Comparison of ENCODE assay signal across 38 cellular contexts in the genomic region with DNA sequence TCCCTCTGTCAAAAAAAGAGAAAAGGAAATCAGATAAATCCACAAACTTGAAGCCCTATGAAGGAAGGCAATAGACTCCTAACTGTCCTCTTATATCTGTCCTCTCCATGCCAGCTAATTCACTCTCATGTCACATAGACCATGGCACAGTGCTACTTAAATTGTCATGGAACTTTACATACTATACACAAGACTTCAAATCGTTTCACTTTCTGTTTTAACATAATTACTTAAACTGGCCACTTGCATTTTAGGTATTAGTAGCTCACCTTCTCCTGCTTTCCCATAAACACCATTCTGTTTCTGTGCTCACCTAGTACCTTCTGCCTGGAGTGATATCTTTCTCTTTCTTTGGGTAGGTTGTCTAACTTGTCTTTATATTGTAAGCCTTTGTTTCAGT.
"Had no signal": no experiment of that assay in that cellular context is flagged by ENCODE, and none has a peak within 500 bp of the region (broad histone marks: within the 10 kb centered on the region; RNA-seq: fewer than 3 reads in every experiment).

No MANE protein-coding gene starts in this region.

- H3K36me3 Mint-ChIP-seq: activated CD4-positive, alpha-beta memory T cell treated with anti-CD3 and anti-CD28 coated beads for 36 hours; activated CD8-positive, alpha-beta memory T cell treated with anti-CD3 and anti-CD28 coated beads, Interleukin-2, amount 10 ng/mL, durations not matched to agents 7 days and 5 days; activated naive CD4-positive, alpha-beta T cell treated with anti-CD3 and anti-CD28 coated beads, Interleukin-2, amount 10 ng/mL, durations not matched to agents 7 days and 5 days; activated naive CD4-positive, alpha-beta T cell treated with anti-CD3 and anti-CD28 coated beads, Interleukin-2, amount 50 U/mL, for 24 hours; activated naive CD8-positive, alpha-beta T cell; activated naive CD8-positive, alpha-beta T cell treated with anti-CD3 and anti-CD28 coated beads, Interleukin-2, amount 10 ng/mL, durations not matched to agents 7 days and 5 days; brain had no signal

- H3K4me3 Mint-ChIP-seq: activated B cell treated with CpG ODN at 0.5 μM for 24 hours; activated CD4-positive, alpha-beta memory T cell treated with anti-CD3 and anti-CD28 coated beads for 36 hours; activated CD4-positive, alpha-beta T cell treated with anti-CD3 and anti-CD28 coated beads, Interleukin-2, amount 10 ng/mL, durations not matched to agents 24 days and 14 days; activated CD8-positive, alpha-beta memory T cell treated with anti-CD3 and anti-CD28 coated beads, Interleukin-2, amount 10 ng/mL, durations not matched to agents 7 days and 5 days; activated CD8-positive, alpha-beta T cell treated with anti-CD3 and anti-CD28 coated beads, Interleukin-2, amount 10 ng/mL, durations not matched to agents 7 days and 5 days; activated naive CD4-positive, alpha-beta T cell treated with anti-CD3 and anti-CD28 coated beads, Interleukin-2, amount 10 ng/mL, durations not matched to agents 7 days and 5 days; activated naive CD4-positive, alpha-beta T cell treated with anti-CD3 and anti-CD28 coated beads, Interleukin-2, amount 50 U/mL, for 24 hours; activated naive CD8-positive, alpha-beta T cell; activated naive CD8-positive, alpha-beta T cell treated with anti-CD3 and anti-CD28 coated beads, Interleukin-2, amount 10 ng/mL, durations not matched to agents 7 days and 5 days; activated naive CD8-positive, alpha-beta T cell treated with anti-CD3 and anti-CD28 coated beads, Interleukin-2, amount 50 U/mL, for 24 hours; activated T-cell treated with anti-CD3 and anti-CD28 coated beads, Interleukin-2, amount 50 U/mL, for 24 hours; brain; central memory CD8-positive, alpha-beta T cell; T-helper 1 cell treated with Interleukin-12 subunit alpha and Interleukin-12 subunit beta and Interleukin-4 antibody, amounts not matched to agents 30 μg/mL and 1 μg/mL, for 36 hours; T-helper 2 cell treated with Interferon-gamma antibody and Interleukin-4, amounts not matched to agents 5 μg/mL and 100 μg/mL, for 36 hours had no signal

- H3K9me3 Mint-ChIP-seq: activated CD4-positive, alpha-beta T cell treated with anti-CD3 and anti-CD28 coated beads, Interleukin-2, amount 10 ng/mL, durations not matched to agents 24 days and 14 days had no signal

- ATAC-seq: activated CD8-positive, alpha-beta memory T cell treated with anti-CD3 and anti-CD28 coated beads, Interleukin-2, amount 10 ng/mL, durations not matched to agents 7 days and 5 days; activated CD8-positive, alpha-beta T cell treated with anti-CD3 and anti-CD28 coated beads, Interleukin-2, amount 10 ng/mL, durations not matched to agents 7 days and 5 days; activated naive CD8-positive, alpha-beta T cell treated with anti-CD3 and anti-CD28 coated beads, Interleukin-2, amount 50 U/mL, for 24 hours had no signal

- H3K36me3 ChIP-seq: ascending aorta, cardiac muscle cell had no signal

- H3K27ac ChIP-seq: ascending aorta, cardiac muscle cell, VCaP had no signal

- H3K27me3 ChIP-seq: ascending aorta, cardiac muscle cell had no signal

- H3K9me3 ChIP-seq: ascending aorta had no signal

- H3K4me3 ChIP-seq: ascending aorta, cardiac muscle cell had no signal

- H3K27me3 Mint-ChIP-seq: activated B cell treated with CpG ODN at 0.5 μM for 24 hours; activated CD4-positive, alpha-beta memory T cell treated with anti-CD3 and anti-CD28 coated beads for 36 hours; activated CD4-positive, alpha-beta T cell treated with anti-CD3 and anti-CD28 coated beads, Interleukin-2, amount 10 ng/mL, durations not matched to agents 24 days and 14 days; activated CD8-positive, alpha-beta memory T cell treated with anti-CD3 and anti-CD28 coated beads, Interleukin-2, amount 10 ng/mL, durations not matched to agents 7 days and 5 days; activated naive CD4-positive, alpha-beta T cell treated with anti-CD3 and anti-CD28 coated beads, Interleukin-2, amount 10 ng/mL, durations not matched to agents 7 days and 5 days; activated naive CD4-positive, alpha-beta T cell treated with anti-CD3 and anti-CD28 coated beads, Interleukin-2, amount 50 U/mL, for 24 hours; activated naive CD8-positive, alpha-beta T cell; activated naive CD8-positive, alpha-beta T cell treated with anti-CD3 and anti-CD28 coated beads, Interleukin-2, amount 10 ng/mL, durations not matched to agents 7 days and 5 days; activated naive CD8-positive, alpha-beta T cell treated with anti-CD3 and anti-CD28 coated beads, Interleukin-2, amount 50 U/mL, for 24 hours; activated T-cell treated with anti-CD3 and anti-CD28 coated beads, Interleukin-2, amount 50 U/mL, for 24 hours; central memory CD8-positive, alpha-beta T cell had no signal

- H3K4me1 ChIP-seq: ascending aorta had no signal

- H3K4me1 Mint-ChIP-seq: activated B cell treated with CpG ODN at 0.5 μM for 24 hours; activated CD4-positive, alpha-beta T cell treated with anti-CD3 and anti-CD28 coated beads, Interleukin-2, amount 10 ng/mL, durations not matched to agents 24 days and 14 days; activated CD8-positive, alpha-beta memory T cell treated with anti-CD3 and anti-CD28 coated beads, Interleukin-2, amount 10 ng/mL, durations not matched to agents 7 days and 5 days; activated naive CD4-positive, alpha-beta T cell treated with anti-CD3 and anti-CD28 coated beads, Interleukin-2, amount 10 ng/mL, durations not matched to agents 7 days and 5 days; activated naive CD4-positive, alpha-beta T cell treated with anti-CD3 and anti-CD28 coated beads, Interleukin-2, amount 50 U/mL, for 24 hours; activated naive CD8-positive, alpha-beta T cell treated with anti-CD3 and anti-CD28 coated beads, Interleukin-2, amount 50 U/mL, for 24 hours; brain; central memory CD8-positive, alpha-beta T cell had no signal

- FAIRE-seq: bronchial epithelial cell, TTC549 had no signal

- DNase-seq: activated B cell treated with CpG ODN at 0.5 μM for 24 hours; activated CD4-positive, alpha-beta memory T cell treated with anti-CD3 and anti-CD28 coated beads for 36 hours; activated CD4-positive, alpha-beta T cell treated with anti-CD3 and anti-CD28 coated beads for 4 hours; activated CD4-positive, alpha-beta T cell treated with anti-CD3 and anti-CD28 coated beads, Interleukin-2, amount 10 ng/mL, durations not matched to agents 24 days and 14 days; activated CD4-positive, alpha-beta T cell treated with anti-CD3 and anti-CD28 coated beads, Interleukin-2, amount 50 U/mL, for 1 hour; activated CD4-positive, alpha-beta T cell treated with anti-CD3 and anti-CD28 coated beads, Interleukin-2, amount 50 U/mL, for 4 hours; activated CD4-positive, CD25-positive, alpha-beta regulatory T cell treated with anti-CD3 and anti-CD28 coated beads, Interleukin-2, amount 50 U/mL, for 72 hours; activated CD8-positive, alpha-beta memory T cell treated with anti-CD3 and anti-CD28 coated beads for 24 hours; activated CD8-positive, alpha-beta memory T cell treated with anti-CD3 and anti-CD28 coated beads, Interleukin-2, amount 10 ng/mL, durations not matched to agents 7 days and 5 days; activated CD8-positive, alpha-beta memory T cell treated with anti-CD3 and anti-CD28 coated beads, Interleukin-2, amount 50 U/mL, for 48 hours; activated CD8-positive, alpha-beta T cell treated with anti-CD3 and anti-CD28 coated beads, Interleukin-2, amount 10 ng/mL, durations not matched to agents 7 days and 5 days; activated effector memory CD4-positive, alpha-beta T cell treated with Interleukin-2 at 50 U/mL for 16 hours; activated gamma-delta T cell; activated naive CD4-positive, alpha-beta T cell treated with anti-CD3 and anti-CD28 coated beads, Interleukin-2, amount 10 ng/mL, durations not matched to agents 7 days and 5 days; activated naive CD4-positive, alpha-beta T cell treated with Interleukin-2 at 50 U/mL for 16 hours; activated naive CD8-positive, alpha-beta T cell treated with anti-CD3 and anti-CD28 coated beads, Interleukin-2, amount 10 ng/mL, durations not matched to agents 7 days and 5 days; activated naive CD8-positive, alpha-beta T cell treated with anti-CD3 and anti-CD28 coated beads, Interleukin-2, amount 50 U/mL, for 24 hours; activated T-cell treated with anti-CD3 and anti-CD28 coated beads, Interleukin-2, amount 50 U/mL, for 24 hours; activated T-cell treated with anti-CD3 and anti-CD28 coated beads, Interleukin-2, amount 50 U/mL, for 48 hours; amygdala; anterior cingulate cortex; caudate nucleus; cerebellar nuclear complex; T-helper 1 cell; T-helper 2 cell; T-helper 9 cell had no signal

- H3K27ac Mint-ChIP-seq: activated B cell treated with CpG ODN at 0.5 μM for 24 hours; activated CD4-positive, alpha-beta memory T cell treated with anti-CD3 and anti-CD28 coated beads for 36 hours; activated CD4-positive, alpha-beta T cell treated with anti-CD3 and anti-CD28 coated beads, Interleukin-2, amount 10 ng/mL, durations not matched to agents 24 days and 14 days; activated CD8-positive, alpha-beta memory T cell treated with anti-CD3 and anti-CD28 coated beads, Interleukin-2, amount 10 ng/mL, durations not matched to agents 7 days and 5 days; activated CD8-positive, alpha-beta T cell treated with anti-CD3 and anti-CD28 coated beads, Interleukin-2, amount 10 ng/mL, durations not matched to agents 7 days and 5 days; activated naive CD4-positive, alpha-beta T cell treated with anti-CD3 and anti-CD28 coated beads, Interleukin-2, amount 10 ng/mL, durations not matched to agents 7 days and 5 days; activated naive CD4-positive, alpha-beta T cell treated with anti-CD3 and anti-CD28 coated beads, Interleukin-2, amount 50 U/mL, for 24 hours; activated naive CD8-positive, alpha-beta T cell; activated naive CD8-positive, alpha-beta T cell treated with anti-CD3 and anti-CD28 coated beads, Interleukin-2, amount 10 ng/mL, durations not matched to agents 7 days and 5 days; activated naive CD8-positive, alpha-beta T cell treated with anti-CD3 and anti-CD28 coated beads, Interleukin-2, amount 50 U/mL, for 24 hours; activated T-cell treated with anti-CD3 and anti-CD28 coated beads, Interleukin-2, amount 50 U/mL, for 24 hours; activated T-helper 2 cell treated with anti-CD3 and anti-CD28 coated beads, Interferon-gamma antibody, Interleukin-2, Interleukin-4, amounts not matched to agents 10 μg/mL and 5 μg/mL and 100 μg/mL, durations not matched to agents 14 hours and 24 hours and 36 hours; brain; T-helper 1 cell treated with Interleukin-12 subunit alpha and Interleukin-12 subunit beta and Interleukin-4 antibody, amounts not matched to agents 30 μg/mL and 1 μg/mL, for 36 hours; T-helper 2 cell treated with Interferon-gamma antibody and Interleukin-4, amounts not matched to agents 5 μg/mL and 100 μg/mL, for 36 hours had no signal
